Comparison of ENCODE assay signal across 20 cellular contexts in the genomic region with DNA sequence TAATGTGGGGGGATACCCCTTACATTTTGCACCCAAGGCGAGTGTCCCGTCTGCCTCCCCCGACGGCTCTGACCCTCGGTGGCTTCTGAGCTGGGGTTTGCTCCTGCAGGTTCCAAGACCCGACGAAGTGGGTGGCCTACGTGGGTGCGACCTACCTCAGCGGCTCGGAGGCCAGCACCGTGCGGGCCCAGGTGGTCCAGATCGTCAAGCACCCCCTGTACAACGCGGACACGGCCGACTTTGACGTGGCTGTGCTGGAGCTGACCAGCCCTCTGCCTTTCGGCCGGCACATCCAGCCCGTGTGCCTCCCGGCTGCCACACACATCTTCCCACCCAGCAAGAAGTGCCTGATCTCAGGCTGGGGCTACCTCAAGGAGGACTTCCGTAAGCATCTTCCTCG. TPM values are rescaled to one million over a fixed set of nuclear protein-coding genes. Genes with fewer than 3 reads are reported as not detected.
DNase-seq lines count a peak whose midpoint lies in the region; ATAC-seq, FAIRE-seq and TF ChIP-seq lines count a peak whose summit lies in the region.
"Had no signal": no experiment of that assay in that cellular context is flagged by ENCODE, and none has a peak within 500 bp of the region (broad histone marks: within the 10 kb centered on the region; RNA-seq: fewer than 3 reads in every experiment).

No MANE protein-coding gene starts in this region.

- peak overlapping the region; percentile 64 for H3K18ac ChIP-seq in neuronal stem cell (ENCODE audit: low read length)

- peaks cover 8% of the 10 kb centered on the region for H3K9me3 ChIP-seq in astrocyte (ENCODE audit: insufficient read depth, low read depth, low read length)
- peaks cover 0 to 2% of the 10 kb centered on the region in 2 donors for H3K9me3 ChIP-seq in neuronal stem cell (replicated peaks in 1 of 2; ENCODE audit: control insufficient read depth in 2 of 2, insufficient read depth in 1 of 2, low read depth in 1 of 2, low read length in 2 of 2)

- H3K9me3 Mint-ChIP-seq in astrocyte (ENCODE audit: unreplicated experiment), result peaks cover 14% of the 10 kb centered on the region
- H3K9me3 Mint-ChIP-seq: CD4-positive, alpha-beta memory T cell had no signal

- no peaks in the 10 kb centered on the region for H4K20me1 ChIP-seq in astrocyte (ENCODE audit: insufficient read depth, low read length)

- H2BK5ac ChIP-seq in neuronal stem cell (ENCODE audit: low read length), result no peak overlapping the region

- H2BK12ac ChIP-seq in neuronal stem cell (ENCODE audit: low read length), result peak overlapping the region; percentile 41

- H3K23ac ChIP-seq in neuronal stem cell (ENCODE audit: low read depth, low read length, poor library complexity), result no peak overlapping the region

- H3K36me3 ChIP-seq in H7 (replicated peaks; ENCODE audit: control insufficient read depth, insufficient read depth, low read length) (no peaks in the 10 kb centered on the region), astrocyte (ENCODE audit: insufficient read depth, low read length) (no peaks in the 10 kb centered on the region), neuronal stem cell (replicated peaks in 1 of 2; ENCODE audit: control insufficient read depth in 2 of 2, insufficient read depth in 2 of 2, low read length in 2 of 2) (no peaks in the 10 kb centered on the region)

- H4K91ac ChIP-seq in neuronal stem cell (ENCODE audit: low read depth, low read length, poor library complexity), result no peak overlapping the region

- H3K9ac ChIP-seq in astrocyte (ENCODE audit: low read length) (no peak overlapping the region), neuronal stem cell (ENCODE audit: low read depth, low read length, poor library complexity) (no peak overlapping the region)

- no peak for FAIRE-seq in astrocyte (lab: Jason Lieb, UNC)
- FAIRE-seq: G401.6, GM18507, H54 had no signal

- H2BK15ac ChIP-seq in neuronal stem cell (ENCODE audit: low read length), result no peak overlapping the region

- TF ChIP-seq CTCF in astrocyte (IDR thresholded peaks at IDR 0.05; ENCODE audit: insufficient read depth, low read depth, low read length), result no peak

- DNase-seq in H7 (peak; percentile 32), astrocyte (ENCODE audit: low read depth) (no peak), neuronal stem cell (ENCODE audit: low spot score) (no peak), NCI-H1436 treated with DMSO at 0.1 percent for 48 hours (lab: John Stamatoyannopoulos, UW) (no peak)
- DNase-seq in stimulated activated CD8-positive, alpha-beta memory T cell treated with anti-CD3 and anti-CD28 coated beads, Interleukin-4, amount 100 ng/mL, for 48 hours, result no peak
- DNase-seq: C1 segment of cervical spinal cord; Calu3; CD4-positive, alpha-beta memory T cell; COR-L47; DMS153; DND-41; GOT3; HCEC 1CT had no signal

- H3K14ac ChIP-seq in neuronal stem cell (ENCODE audit: low read length), result peak overlapping the region; percentile 82

- no peak overlapping the region for H2AFZ ChIP-seq in astrocyte (ENCODE audit: low read depth, low read length)
- H2AFZ ChIP-seq in neuronal stem cell (ENCODE audit: low read length), result no peak overlapping the region

- H2BK120ac ChIP-seq in neuronal stem cell (ENCODE audit: low read depth, low read length), result no peak overlapping the region

- H3K4me1 ChIP-seq in astrocyte (ENCODE audit: insufficient read depth, low read length) (no peaks in the 10 kb centered on the region), neuronal stem cell (ENCODE audit: control insufficient read depth in 2 of 2, insufficient read depth in 1 of 2, low read depth in 1 of 2, low read length in 2 of 2) (no peaks in the 10 kb centered on the region)

- H4K8ac ChIP-seq in neuronal stem cell (ENCODE audit: low read depth, low read length), result no peak overlapping the region

- H3K4me3 ChIP-seq in H7 (ENCODE audit: insufficient read depth, low read depth, low read length) (no peak overlapping the region), astrocyte (ENCODE audit: insufficient read depth, low read depth, low read length) (no peak overlapping the region), neuronal stem cell (ENCODE audit: low read length in 2 of 2) (no peak overlapping the region)

- no peak for ATAC-seq in HG03095 (IDR thresholded peaks at IDR 0.05; ENCODE audit: unreplicated experiment)

- H2AK5ac ChIP-seq in neuronal stem cell (ENCODE audit: low read depth, low read length), result peak overlapping the region; percentile 70

- H3K27me3 Mint-ChIP-seq in astrocyte (ENCODE audit: low read depth, unreplicated experiment), result peaks cover 4% of the 10 kb centered on the region

- H3K79me2 ChIP-seq in astrocyte (ENCODE audit: insufficient read depth, low read length), result no peaks in the 10 kb centered on the region

- H3K27ac ChIP-seq in astrocyte (ENCODE audit: low read depth, low read length) (no peak overlapping the region), neuronal stem cell (replicated peaks; ENCODE audit: low read length) (no peak overlapping the region)

- peak overlapping the region; percentile 20 for H3K4me3 Mint-ChIP-seq in astrocyte (ENCODE audit: unreplicated experiment)
- H3K4me3 Mint-ChIP-seq: CD4-positive, alpha-beta memory T cell had no signal

- H3K27me3 ChIP-seq in H7 (ENCODE audit: control insufficient read depth, insufficient read depth, low read length), result no peaks in the 10 kb centered on the region
- no peaks in the 10 kb centered on the region for H3K27me3 ChIP-seq in astrocyte (ENCODE audit: insufficient read depth, low read length)
- no peaks in the 10 kb centered on the region for H3K27me3 ChIP-seq in neuronal stem cell (ENCODE audit: control insufficient read depth in 3 of 3, insufficient read depth in 3 of 3, low read depth in 1 of 3, low read length in 3 of 3)

- H3K4me2 ChIP-seq in astrocyte (ENCODE audit: low read length), result no peak overlapping the region
- no peak overlapping the region for H3K4me2 ChIP-seq in neuronal stem cell (ENCODE audit: insufficient read depth, low read length, poor library complexity, severe bottlenecking)

- no peak overlapping the region for H3K4ac ChIP-seq in neuronal stem cell (ENCODE audit: low read length)

- no peak overlapping the region for H3K27ac Mint-ChIP-seq in astrocyte (ENCODE audit: unreplicated experiment)
- H3K27ac Mint-ChIP-seq: CD4-positive, alpha-beta memory T cell had no signal

- H3K36me3 Mint-ChIP-seq in astrocyte (ENCODE audit: low read depth, unreplicated experiment), result peaks cover 6% of the 10 kb centered on the region
- H3K36me3 Mint-ChIP-seq: CD4-positive, alpha-beta memory T cell had no signal

- WGBS in neuronal stem cell (ENCODE audit: extremely low coverage in 2 of 2, insufficient read length in 2 of 2, insufficient replicate concordance in 1 of 2), 2 donors, result no CpG with 5 or more reads among the region's 25 CpGs

- no peaks in the 10 kb centered on the region for H3K79me1 ChIP-seq in neuronal stem cell (ENCODE audit: low read depth, low read length)

- no peaks in the 10 kb centered on the region for H3K4me1 Mint-ChIP-seq in astrocyte (ENCODE audit: low read depth, unreplicated experiment)

RNA-seq across cellular contexts. Expression of a gene that starts 19.1 kb away (rescaled TPM):
- total RNA-seq in H7 (2014; rRNA removed; shearing (Covaris generic)), result 176 and 179 TPM in 2 replicates
- 93.4 and 105 TPM in 2 replicates for total RNA-seq in astrocyte
- 75.3 TPM for polyA plus RNA-seq in neuronal stem cell (2013, experiment 1 of 2)
- polyA plus RNA-seq in neuronal stem cell (2013, experiment 2 of 2), result 72.7 TPM

RNA-seq across cellular contexts. Expression of a gene that starts 48.2 kb away (rescaled TPM):
- total RNA-seq in H7 (2014; rRNA removed; shearing (Covaris generic)), result 0.48 TPM in 1 of 2 replicates, not detected in the other
- 0.16 and 0.17 TPM in 2 replicates for total RNA-seq in astrocyte
- 0.04 TPM for polyA plus RNA-seq in neuronal stem cell (2013, experiment 1 of 2)
- polyA plus RNA-seq in neuronal stem cell (2013, experiment 2 of 2), result 0.03 TPM
- total RNA-seq: A172; A673; Calu3; CD4-positive, alpha-beta memory T cell had no signal
- polyA plus RNA-seq: BJ; CD4-positive, alpha-beta memory T cell had no signal

RNA-seq across cellular contexts. Expression of a gene that starts 48.5 kb away (rescaled TPM):
- total RNA-seq in H7 (2014; rRNA removed; shearing (Covaris generic)), result 204 and 229 TPM in 2 replicates
- 64.0 and 72.1 TPM in 2 replicates for total RNA-seq in astrocyte
- polyA plus RNA-seq in neuronal stem cell (2013, experiment 1 of 2), result 123 TPM
- 124 TPM for polyA plus RNA-seq in neuronal stem cell (2013, experiment 2 of 2)
